9 cellular contexts compared by ENCODE assay signal in genomic region chr17:38288217-38288827, GRCh38. TPM values are rescaled to one million over a fixed set of nuclear protein-coding genes. Genes with fewer than 3 reads are reported as not detected.
DNase-seq lines count a peak whose midpoint lies in the region; ATAC-seq and TF ChIP-seq lines count a peak whose summit lies in the region.
"Not testable (repeated sequence)": the region's sequence is repeated elsewhere in the genome, so short reads cannot be mapped to it uniquely, and the experiment has no call there.
"Had no signal": no experiment of that assay in that cellular context is flagged by ENCODE, and none has a peak within 500 bp of the region (broad histone marks: within the 10 kb centered on the region; RNA-seq: fewer than 3 reads in every experiment).

No MANE protein-coding gene starts in this region.

- not testable (repeated sequence) for TF ChIP-seq POLR2A in Peyer's patch (IDR thresholded peaks at IDR 0.05)

- not testable (repeated sequence) for H3K4me1 ChIP-seq in BE2C, Peyer's patch, left lung

- H3K36me3 ChIP-seq in BE2C, Peyer's patch, left lung: not testable (repeated sequence)

- ATAC-seq in left lung (peak; percentile 80), sciatic nerve (peak; percentile 63)

- not testable (repeated sequence) for H3K27ac ChIP-seq in Peyer's patch, left lung

- not testable (repeated sequence) for H3K27me3 ChIP-seq in BE2C, Peyer's patch, left lung

- TF ChIP-seq CTCF in BE2C (IDR thresholded peaks at IDR 0.05; ENCODE audit: low read depth, low read length) (peak; percentile 33), Peyer's patch (IDR thresholded peaks at IDR 0.05) (peak in 4 of 6 experiments; percentile 16 to 48 (median 22)), left lung (IDR thresholded peaks at IDR 0.05) (peak in 1 of 2 donors; percentile 11)
- not testable (repeated sequence) for TF ChIP-seq CTCF in GM13976 (IDR thresholded peaks at IDR 0.05; ENCODE audit: borderline replicate concordance, control extremely low read depth, extremely low read depth, insufficient read depth, missing control alignments)

- in situ Hi-C loops in GM13976 (cut with MboI; ENCODE audit: low sequenced_read_pairs, unreplicated experiment): not testable (repeated sequence)

- DNase-seq in BE2C (peak; percentile 20), GM13976 (ENCODE audit: low spot score) (peak; percentile 10), NAMALWA (ENCODE audit: low spot score) (peak; percentile 7), amniotic epithelial cell (ENCODE audit: low read depth) (peak; percentile 23), fibroblast of peridontal ligament (ENCODE audit: extremely low read depth) (peak; percentile 19)
- not testable (repeated sequence) for DNase-seq in Peyer's patch; left lung; sciatic nerve (ENCODE audit: low spot score)

- H3K4me3 ChIP-seq in BE2C (ENCODE audit: low read depth, low read length); Peyer's patch; left lung: not testable (repeated sequence)

- not testable (repeated sequence) for H3K9me3 ChIP-seq in BE2C, Peyer's patch, left lung

- intact Hi-C loops in left lung (cut with DNase I); sciatic nerve (cut with DNase I): not testable (repeated sequence)

RNA-seq across cellular contexts. Expression of gene MRPL45, which starts 8.6 kb away (rescaled TPM):
- 32.5 TPM for polyA plus RNA-seq in BE2C (2012; ENCODE audit: insufficient read depth, insufficient read length, low read depth)
- total RNA-seq in Peyer's patch (10 to 100 TPM in 3 of 4 donors, 1 to 10 TPM in 1; 6.6 to 23.8 (median 17.8) TPM), left lung (10 to 100 TPM; 24.4 to 28.4 TPM), sciatic nerve (21.8 TPM)

RNA-seq across cellular contexts. Expression of gene GPR179, which starts 55.4 kb away (rescaled TPM):
- 0.51 TPM for polyA plus RNA-seq in BE2C (2012; ENCODE audit: insufficient read depth, insufficient read length, low read depth)
- total RNA-seq in Peyer's patch (under 1 TPM in 2 of 4 donors, not detected in 2; 0.13 to 0.18 TPM), left lung (under 1 TPM in 1 of 2 donors, not detected in 1; 0.50 TPM), sciatic nerve (0.22 TPM)
- polyA plus RNA-seq: CD4-positive, alpha-beta memory T cell had no signal
